In the genomic region with DNA sequence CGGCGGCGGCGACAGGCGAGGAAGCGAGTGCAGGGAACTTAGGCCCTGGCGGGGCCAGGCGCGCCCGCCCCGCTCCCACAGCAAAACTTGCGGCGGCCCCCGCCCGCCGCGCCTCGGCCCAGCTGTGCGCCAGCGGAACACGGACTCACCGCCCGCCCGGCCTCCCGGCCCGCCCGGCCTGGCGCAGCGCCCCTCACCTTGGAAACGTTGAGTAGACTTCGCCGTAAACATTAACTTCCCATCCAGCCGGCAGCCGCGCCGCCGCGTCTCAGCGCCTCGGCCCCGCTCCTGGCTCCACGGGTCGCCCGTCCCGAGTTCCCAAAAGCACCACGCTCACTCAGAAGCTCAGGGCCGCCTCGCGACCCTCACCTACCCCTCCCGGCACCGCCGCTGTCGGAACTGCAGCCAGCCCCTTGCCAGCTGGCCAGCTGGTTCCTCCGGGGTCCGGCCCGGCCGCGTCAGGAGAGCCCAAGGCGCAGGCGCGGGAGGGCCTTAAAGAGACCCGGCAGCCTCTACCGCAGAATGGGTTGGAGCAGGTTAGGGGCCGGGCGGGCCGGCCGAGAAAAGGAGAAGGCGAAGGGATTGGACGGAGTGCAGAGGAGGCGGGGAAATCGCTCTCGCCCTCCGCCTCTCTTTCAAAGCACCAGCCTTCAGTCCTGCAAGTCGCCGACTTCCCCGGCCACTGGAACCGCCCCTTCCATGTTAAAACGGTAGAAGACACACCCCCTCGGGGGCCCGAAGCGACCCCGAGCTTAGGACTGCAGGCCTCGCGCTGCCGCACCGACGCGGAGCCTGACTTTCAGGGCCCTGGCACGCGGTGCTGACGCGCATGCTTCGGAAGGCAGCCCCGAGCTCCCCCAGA, we compare ENCODE assay signal across 8 cellular contexts. TPM values are rescaled to one million over a fixed set of nuclear protein-coding genes. Genes with fewer than 3 reads are reported as not detected.
DNase-seq lines count a peak whose midpoint lies in the region; ATAC-seq and TF ChIP-seq lines count a peak whose summit lies in the region.

A gene (minus strand): TSS at position 470 of the 862 bp plus-strand sequence. CDS start 48,562 bp downstream, outside the sequence.

- H3K4me1 Mint-ChIP-seq in WTC11 (peaks cover 16% of the 10 kb centered on the region), immature natural killer cell (peaks cover 15 to 18% of the 10 kb centered on the region in 2 donors)

- DNase-seq in AG08396 (ENCODE audit: low spot score) (peak; percentile 95), NCI-H2196 treated with DMSO at 0.1 percent for 48 hours (lab: John Stamatoyannopoulos, UW; ENCODE audit: unreplicated experiment) (peak; percentile 95), WTC11 (ENCODE audit: low spot score) (peak; percentile 97), caudate nucleus (lab: John Stamatoyannopoulos, UW) (peak in 60 of 61 donors; percentile 56 to 91 (median 82)), immature natural killer cell (peak; percentile 53 to 55 (median 54)), smooth muscle cell of the brain vasculature (ENCODE audit: low read depth, low spot score) (peak; percentile 91)

- CTCF ChIA-PET in WTC11 (lab: Charles Lee): interaction anchor here (0.6 to 2.8 kb wide), 8 partner anchors 10 to 475 kb away, joined by 3 to 16 read pairs (median 3); a partner anchor contains a TSS

- 0 out of 2 replicates have a peak, but pooled peaks cover 3% of the 10 kb centered on the region for H3K9me3 Mint-ChIP-seq in WTC11
- H3K9me3 Mint-ChIP-seq in immature natural killer cell: peaks cover 0 to 2% (median 0%) of the 10 kb centered on the region in 6 donors

- H3K27ac Mint-ChIP-seq in WTC11 (peak within 1 kb of the TSS; percentile 30; the same call in 1 of the 2 replicates), immature natural killer cell (peak within 1 kb of the TSS in 3 of 6 donors; percentile 45 to 78 (median 47))

- TF ChIP-seq CTCF in WTC11 (IDR thresholded peaks at IDR 0.05): no peak

- peak within 1 kb of the TSS; percentile 90 for H3K27ac ChIP-seq in caudate nucleus (ENCODE audit: low read depth, low read length)

- no peaks in the 10 kb centered on the region for H3K36me3 Mint-ChIP-seq in WTC11
- H3K36me3 Mint-ChIP-seq in immature natural killer cell: no peaks in the 10 kb centered on the region

- H3K4me3 Mint-ChIP-seq in WTC11 (peak within 1 kb of the TSS; percentile 80), immature natural killer cell (peak within 1 kb of the TSS; percentile 70 to 86 (median 78))

- POLR2A ChIA-PET in WTC11 (lab: Charles Lee): interaction anchor here (0.5 to 1.5 kb wide), 6 partner anchors 8 to 47 kb away, joined by 3 to 5 read pairs (median 3); a partner anchor contains a TSS

- ATAC-seq in GM18907 (IDR thresholded peaks at IDR 0.05; ENCODE audit: unreplicated experiment) (peak; percentile 94), HG03139 (IDR thresholded peaks at IDR 0.05; ENCODE audit: unreplicated experiment) (peak; percentile 93), WTC11 (peak; percentile 99)

- H3K27me3 Mint-ChIP-seq in WTC11 (ENCODE audit: low read depth) (peaks cover 24% of the 10 kb centered on the region), immature natural killer cell (ENCODE audit: low read depth in 3 of 3) (peaks cover 10 to 38% (median 36%) of the 10 kb centered on the region in 3 donors)

TF ChIP-seq in WTC11, 78 proteins besides CTCF, POLR2A, EP300 and RAD21 (continues in another document):
- TF ChIP-seq, protein P1, sequence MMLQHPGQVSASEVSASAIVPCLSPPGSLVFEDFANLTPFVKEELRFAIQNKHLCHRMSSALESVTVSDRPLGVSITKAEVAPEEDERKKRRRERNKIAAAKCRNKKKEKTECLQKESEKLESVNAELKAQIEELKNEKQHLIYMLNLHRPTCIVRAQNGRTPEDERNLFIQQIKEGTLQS (CRISPR knock-in tag; conservative IDR thresholded peaks at IDR 0.05): peak; percentile 82
- TF ChIP-seq RORB (CRISPR knock-in tag; IDR thresholded peaks at IDR 0.05) (no peak), ZNF396 (CRISPR knock-in tag; IDR thresholded peaks at IDR 0.05; ENCODE audit: borderline replicate concordance) (no peak), PRRX2 (CRISPR knock-in tag; IDR thresholded peaks at IDR 0.05) (no peak), KAT7 (CRISPR knock-in tag; IDR thresholded peaks at IDR 0.05; ENCODE audit: borderline replicate concordance) (peak; percentile 97; the same call in 1 of the 2 replicates), ZNF416 (CRISPR knock-in tag; IDR thresholded peaks at IDR 0.05) (no peak), NR1H2 (CRISPR knock-in tag; IDR thresholded peaks at IDR 0.05) (peak; percentile 92)
- TF ChIP-seq, protein P2, sequence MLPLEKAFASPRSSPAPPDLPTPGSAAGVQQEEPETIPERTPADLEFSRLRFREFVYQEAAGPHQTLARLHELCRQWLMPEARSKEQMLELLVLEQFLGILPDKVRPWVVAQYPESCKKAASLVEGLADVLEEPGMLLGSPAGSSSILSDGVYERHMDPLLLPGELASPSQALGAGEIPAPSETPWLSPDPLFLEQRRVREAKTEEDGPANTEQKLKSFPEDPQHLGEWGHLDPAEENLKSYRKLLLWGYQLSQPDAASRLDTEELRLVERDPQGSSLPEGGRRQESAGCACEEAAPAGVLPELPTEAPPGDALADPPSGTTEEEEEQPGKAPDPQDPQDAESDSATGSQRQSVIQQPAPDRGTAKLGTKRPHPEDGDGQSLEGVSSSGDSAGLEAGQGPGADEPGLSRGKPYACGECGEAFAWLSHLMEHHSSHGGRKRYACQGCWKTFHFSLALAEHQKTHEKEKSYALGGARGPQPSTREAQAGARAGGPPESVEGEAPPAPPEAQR (CRISPR knock-in tag; IDR thresholded peaks at IDR 0.05): 0 out of 2 replicates have a peak, but pooled peaks have one; percentile 52
- TF ChIP-seq, protein P3, sequence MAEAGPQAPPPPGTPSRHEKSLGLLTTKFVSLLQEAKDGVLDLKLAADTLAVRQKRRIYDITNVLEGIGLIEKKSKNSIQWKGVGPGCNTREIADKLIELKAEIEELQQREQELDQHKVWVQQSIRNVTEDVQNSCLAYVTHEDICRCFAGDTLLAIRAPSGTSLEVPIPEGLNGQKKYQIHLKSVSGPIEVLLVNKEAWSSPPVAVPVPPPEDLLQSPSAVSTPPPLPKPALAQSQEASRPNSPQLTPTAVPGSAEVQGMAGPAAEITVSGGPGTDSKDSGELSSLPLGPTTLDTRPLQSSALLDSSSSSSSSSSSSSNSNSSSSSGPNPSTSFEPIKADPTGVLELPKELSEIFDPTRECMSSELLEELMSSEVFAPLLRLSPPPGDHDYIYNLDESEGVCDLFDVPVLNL (CRISPR knock-in tag; IDR thresholded peaks at IDR 0.05; ENCODE audit: borderline replicate concordance, low read depth): peak; percentile 88
- TF ChIP-seq, protein P4, sequence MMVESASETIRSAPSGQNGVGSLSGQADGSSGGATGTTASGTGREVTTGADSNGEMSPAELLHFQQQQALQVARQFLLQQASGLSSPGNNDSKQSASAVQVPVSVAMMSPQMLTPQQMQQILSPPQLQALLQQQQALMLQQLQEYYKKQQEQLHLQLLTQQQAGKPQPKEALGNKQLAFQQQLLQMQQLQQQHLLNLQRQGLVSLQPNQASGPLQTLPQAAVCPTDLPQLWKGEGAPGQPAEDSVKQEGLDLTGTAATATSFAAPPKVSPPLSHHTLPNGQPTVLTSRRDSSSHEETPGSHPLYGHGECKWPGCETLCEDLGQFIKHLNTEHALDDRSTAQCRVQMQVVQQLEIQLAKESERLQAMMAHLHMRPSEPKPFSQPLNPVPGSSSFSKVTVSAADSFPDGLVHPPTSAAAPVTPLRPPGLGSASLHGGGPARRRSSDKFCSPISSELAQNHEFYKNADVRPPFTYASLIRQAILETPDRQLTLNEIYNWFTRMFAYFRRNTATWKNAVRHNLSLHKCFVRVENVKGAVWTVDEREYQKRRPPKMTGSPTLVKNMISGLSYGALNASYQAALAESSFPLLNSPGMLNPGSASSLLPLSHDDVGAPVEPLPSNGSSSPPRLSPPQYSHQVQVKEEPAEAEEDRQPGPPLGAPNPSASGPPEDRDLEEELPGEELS (CRISPR knock-in tag; IDR thresholded peaks at IDR 0.05): peak; percentile 100
- TF ChIP-seq, protein P5, sequence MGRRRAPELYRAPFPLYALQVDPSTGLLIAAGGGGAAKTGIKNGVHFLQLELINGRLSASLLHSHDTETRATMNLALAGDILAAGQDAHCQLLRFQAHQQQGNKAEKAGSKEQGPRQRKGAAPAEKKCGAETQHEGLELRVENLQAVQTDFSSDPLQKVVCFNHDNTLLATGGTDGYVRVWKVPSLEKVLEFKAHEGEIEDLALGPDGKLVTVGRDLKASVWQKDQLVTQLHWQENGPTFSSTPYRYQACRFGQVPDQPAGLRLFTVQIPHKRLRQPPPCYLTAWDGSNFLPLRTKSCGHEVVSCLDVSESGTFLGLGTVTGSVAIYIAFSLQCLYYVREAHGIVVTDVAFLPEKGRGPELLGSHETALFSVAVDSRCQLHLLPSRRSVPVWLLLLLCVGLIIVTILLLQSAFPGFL (CRISPR knock-in tag; IDR thresholded peaks at IDR 0.05; ENCODE audit: borderline replicate concordance): peak; percentile 98
- TF ChIP-seq, protein P6, sequence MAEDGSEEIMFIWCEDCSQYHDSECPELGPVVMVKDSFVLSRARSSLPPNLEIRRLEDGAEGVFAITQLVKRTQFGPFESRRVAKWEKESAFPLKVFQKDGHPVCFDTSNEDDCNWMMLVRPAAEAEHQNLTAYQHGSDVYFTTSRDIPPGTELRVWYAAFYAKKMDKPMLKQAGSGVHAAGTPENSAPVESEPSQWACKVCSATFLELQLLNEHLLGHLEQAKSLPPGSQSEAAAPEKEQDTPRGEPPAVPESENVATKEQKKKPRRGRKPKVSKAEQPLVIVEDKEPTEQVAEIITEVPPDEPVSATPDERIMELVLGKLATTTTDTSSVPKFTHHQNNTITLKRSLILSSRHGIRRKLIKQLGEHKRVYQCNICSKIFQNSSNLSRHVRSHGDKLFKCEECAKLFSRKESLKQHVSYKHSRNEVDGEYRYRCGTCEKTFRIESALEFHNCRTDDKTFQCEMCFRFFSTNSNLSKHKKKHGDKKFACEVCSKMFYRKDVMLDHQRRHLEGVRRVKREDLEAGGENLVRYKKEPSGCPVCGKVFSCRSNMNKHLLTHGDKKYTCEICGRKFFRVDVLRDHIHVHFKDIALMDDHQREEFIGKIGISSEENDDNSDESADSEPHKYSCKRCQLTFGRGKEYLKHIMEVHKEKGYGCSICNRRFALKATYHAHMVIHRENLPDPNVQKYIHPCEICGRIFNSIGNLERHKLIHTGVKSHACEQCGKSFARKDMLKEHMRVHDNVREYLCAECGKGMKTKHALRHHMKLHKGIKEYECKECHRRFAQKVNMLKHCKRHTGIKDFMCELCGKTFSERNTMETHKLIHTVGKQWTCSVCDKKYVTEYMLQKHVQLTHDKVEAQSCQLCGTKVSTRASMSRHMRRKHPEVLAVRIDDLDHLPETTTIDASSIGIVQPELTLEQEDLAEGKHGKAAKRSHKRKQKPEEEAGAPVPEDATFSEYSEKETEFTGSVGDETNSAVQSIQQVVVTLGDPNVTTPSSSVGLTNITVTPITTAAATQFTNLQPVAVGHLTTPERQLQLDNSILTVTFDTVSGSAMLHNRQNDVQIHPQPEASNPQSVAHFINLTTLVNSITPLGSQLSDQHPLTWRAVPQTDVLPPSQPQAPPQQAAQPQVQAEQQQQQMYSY (CRISPR knock-in tag; IDR thresholded peaks at IDR 0.05): peak; percentile 77

RNA-seq across cellular contexts. Expression of the gene that starts here (rescaled TPM):
- 11.4 to 15.5 TPM (median 14.3 TPM) in 3 replicates for total RNA-seq in WTC11 (2021)
- polyA plus RNA-seq in immature natural killer cell: 1 to 10 TPM in 2 of 3 donors, under 1 TPM in 1; 0.39 to 2.2 (median 1.7) TPM

Comparison
In these comparisons a context has a peak if more than half of its experiments do, and no peak if none do; other contexts are left out.
1. Peak in every context shown above with its lines: DNase-seq, ATAC-seq and H3K27ac ChIP-seq.